ENCODE assay signal across 8 cellular contexts in the genomic region with DNA sequence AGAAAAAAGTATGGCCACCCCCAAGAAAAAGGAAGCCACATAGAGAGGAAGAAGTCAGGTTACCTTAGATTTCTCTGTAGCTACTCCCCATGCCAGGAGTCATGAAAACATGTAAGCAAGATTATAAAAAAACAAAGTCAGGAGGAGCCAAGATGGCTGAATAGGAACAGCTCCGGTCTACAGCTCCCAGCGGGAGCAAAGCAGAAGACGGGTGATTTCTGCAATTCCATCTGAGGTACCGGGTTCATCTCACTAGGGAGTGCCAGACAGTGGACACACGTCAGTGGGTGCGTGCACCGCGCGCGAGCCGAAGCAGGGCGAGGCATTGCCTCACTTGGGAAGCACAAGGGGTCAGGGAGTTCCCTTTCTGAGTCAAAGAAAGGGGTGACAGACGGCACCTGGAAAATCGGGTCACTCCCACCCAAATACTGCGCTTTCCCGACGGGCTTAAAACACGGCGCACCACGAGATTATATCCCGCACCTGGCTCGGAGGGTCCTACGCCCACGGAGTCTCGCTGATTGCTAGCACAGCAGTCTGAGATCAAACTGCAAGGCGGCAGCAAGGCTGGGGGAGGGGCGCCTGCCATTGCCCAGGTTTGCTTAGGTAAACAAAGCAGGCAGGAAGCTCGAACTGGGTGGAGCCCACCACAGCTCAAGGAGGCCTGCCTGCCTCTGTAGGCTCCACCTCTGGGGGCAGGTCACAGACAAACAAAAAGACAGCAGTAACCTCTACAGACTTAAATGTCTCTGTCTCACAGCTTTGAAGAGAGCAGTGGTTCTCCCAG.
DNase-seq lines count a peak whose midpoint lies in the region; ATAC-seq, FAIRE-seq and TF ChIP-seq lines count a peak whose summit lies in the region.
"Not testable (repeated sequence)": the region's sequence is repeated elsewhere in the genome, so short reads cannot be mapped to it uniquely, and the experiment has no call there.

No MANE protein-coding gene starts in this region.

- H3K27me3 Mint-ChIP-seq in Caco-2 (ENCODE audit: insufficient read depth, unreplicated experiment); GM23338 (ENCODE audit: insufficient read depth, low read depth, poor library complexity); activated CD4-positive, alpha-beta memory T cell treated with anti-CD3 and anti-CD28 coated beads, Interleukin-2, amount 10 ng/mL, durations not matched to agents 7 days and 5 days: not testable (repeated sequence)

- H3K36me3 ChIP-seq in Caco-2 (ENCODE audit: control insufficient read depth, insufficient read depth, low read length); GM23338 (ENCODE audit: insufficient read depth); HUES6 (ENCODE audit: control insufficient read depth, insufficient read depth, low read length); kidney (ENCODE audit: control insufficient read depth in 1 of 2, insufficient read depth in 2 of 2, low read length in 2 of 2): not testable (repeated sequence)

- peak overlapping the region; percentile 73 for H3K4me3 Mint-ChIP-seq in Caco-2 (ENCODE audit: unreplicated experiment)
- H3K4me3 Mint-ChIP-seq in GM23338; activated CD4-positive, alpha-beta memory T cell treated with anti-CD3 and anti-CD28 coated beads, Interleukin-2, amount 10 ng/mL, durations not matched to agents 7 days and 5 days: not testable (repeated sequence)

- H3K4me3 ChIP-seq in Caco-2 (ENCODE audit: low read depth, low read length), result peak overlapping the region; percentile 39
- H3K4me3 ChIP-seq in GM23338; kidney (ENCODE audit: low read length in 2 of 2): not testable (repeated sequence)
- H3K4me3 ChIP-seq in HUES6 (ENCODE audit: low read depth, low read length), result peak overlapping the region; percentile 41; the same call in 1 of the 2 replicates

- not testable (repeated sequence) for H3K9me3 Mint-ChIP-seq in Caco-2 (ENCODE audit: unreplicated experiment); activated CD4-positive, alpha-beta memory T cell treated with anti-CD3 and anti-CD28 coated beads, Interleukin-2, amount 10 ng/mL, durations not matched to agents 7 days and 5 days
- peaks cover 16% of the 10 kb centered on the region for H3K9me3 Mint-ChIP-seq in GM23338

- H3K36me3 Mint-ChIP-seq in Caco-2 (ENCODE audit: insufficient read depth, unreplicated experiment); activated CD4-positive, alpha-beta memory T cell treated with anti-CD3 and anti-CD28 coated beads, Interleukin-2, amount 10 ng/mL, durations not matched to agents 7 days and 5 days (ENCODE audit: low read depth): not testable (repeated sequence)
- H3K36me3 Mint-ChIP-seq in GM23338 (ENCODE audit: low read depth), result peaks cover 20% of the 10 kb centered on the region

- not testable (repeated sequence) for ATAC-seq in GM23338

- not testable (repeated sequence) for H4K20me1 ChIP-seq in GM23338 (replicated peaks; ENCODE audit: insufficient read depth)

- H3K9me3 ChIP-seq in Caco-2; HUES6 (ENCODE audit: control insufficient read depth, insufficient read depth, low read depth, low read length); kidney (ENCODE audit: control insufficient read depth in 1 of 2, low read length in 2 of 2): not testable (repeated sequence)

- intact Hi-C loops in Caco-2 (cut with micrococcal nuclease; ENCODE audit: unreplicated experiment); kidney (cut with DNase I): not testable (repeated sequence)

- DNase-seq in Caco-2 (peak; percentile 65 to 79), NCI-H146 (lab: John Stamatoyannopoulos, UW) (peak; percentile 4), NCI-H526 (lab: John Stamatoyannopoulos, UW) (peak; percentile 2 to 27), SW480 (ENCODE audit: low spot score) (peak; percentile 61), kidney (peak; percentile 37)
- DNase-seq in GM23338 (ENCODE audit: low spot score), result not testable (repeated sequence)
- DNase-seq in activated CD4-positive, alpha-beta memory T cell treated with anti-CD3 and anti-CD28 coated beads, Interleukin-2, amount 10 ng/mL, durations not matched to agents 7 days and 5 days, result peak; percentile 31

- H3K4me2 ChIP-seq in GM23338, result not testable (repeated sequence)

- POLR2A ChIA-PET in Caco-2 (lab: Charles Lee); activated CD4-positive, alpha-beta memory T cell treated with anti-CD3 and anti-CD28 coated beads, Interleukin-2, amount 10 ng/mL, durations not matched to agents 7 days and 5 days (lab: Charles Lee): not testable (repeated sequence)

- H3K9ac ChIP-seq in HUES6 (ENCODE audit: low read length), result peak overlapping the region; percentile 39
- not testable (repeated sequence) for H3K9ac ChIP-seq in kidney (ENCODE audit: low read length in 2 of 2)

- not testable (repeated sequence) for H3K4me1 Mint-ChIP-seq in Caco-2 (ENCODE audit: low read depth, unreplicated experiment); GM23338; activated CD4-positive, alpha-beta memory T cell treated with anti-CD3 and anti-CD28 coated beads, Interleukin-2, amount 10 ng/mL, durations not matched to agents 7 days and 5 days

- H3K79me2 ChIP-seq in GM23338 (replicated peaks; ENCODE audit: insufficient read depth), result not testable (repeated sequence)

- not testable (repeated sequence) for FAIRE-seq in kidney (lab: Jason Lieb, UNC)

- CTCF ChIA-PET in Caco-2 (lab: Charles Lee); activated CD4-positive, alpha-beta memory T cell treated with anti-CD3 and anti-CD28 coated beads, Interleukin-2, amount 10 ng/mL, durations not matched to agents 7 days and 5 days (lab: Charles Lee): not testable (repeated sequence)

- not testable (repeated sequence) for H3K27me3 ChIP-seq in Caco-2 (replicated peaks; ENCODE audit: control insufficient read depth, insufficient read depth, low read length); GM23338 (ENCODE audit: insufficient read depth); HUES6 (ENCODE audit: control insufficient read depth, insufficient read depth, low read length)

- TF ChIP-seq CTCF in Caco-2 (IDR thresholded peaks at IDR 0.05; ENCODE audit: insufficient read depth in 1 of 2, low read depth in 1 of 2, low read length in 1 of 2, severe bottlenecking in 1 of 2, unreplicated experiment in 1 of 2); GM23338 (conservative IDR thresholded peaks at IDR 0.05; ENCODE audit: low read depth in 2 of 2); kidney (IDR thresholded peaks at IDR 0.05; ENCODE audit: borderline replicate concordance, extremely low read depth, insufficient read depth): not testable (repeated sequence)

- peak overlapping the region; percentile 43 for H3K27ac Mint-ChIP-seq in Caco-2 (ENCODE audit: unreplicated experiment)
- not testable (repeated sequence) for H3K27ac Mint-ChIP-seq in GM23338; activated CD4-positive, alpha-beta memory T cell treated with anti-CD3 and anti-CD28 coated beads, Interleukin-2, amount 10 ng/mL, durations not matched to agents 7 days and 5 days

- H3K9me2 ChIP-seq in GM23338 (ENCODE audit: insufficient read depth), result not testable (repeated sequence)

- not testable (repeated sequence) for H3K27ac ChIP-seq in GM23338 (ENCODE audit: low read depth); HUES6 (ENCODE audit: low read depth, low read length); kidney (ENCODE audit: low read depth in 2 of 2, low read length in 2 of 2)

- H3F3A ChIP-seq in GM23338 (replicated peaks; ENCODE audit: low read depth), result not testable (repeated sequence)

- BruUV-seq in Caco-2 (replicated peaks; lab: Mats Ljungman, UMichigan), result TSS peak; percentile 39

- H2AFZ ChIP-seq in GM23338, result 0 out of 2 replicates have a peak overlapping the region, but pooled peaks have one; percentile 76

- not testable (repeated sequence) for H3K4me1 ChIP-seq in Caco-2; GM23338 (ENCODE audit: insufficient read depth); HUES6 (ENCODE audit: control insufficient read depth, insufficient read depth, low read length); kidney (ENCODE audit: control insufficient read depth in 1 of 2, insufficient read depth in 1 of 2, low read depth in 1 of 2, low read length in 2 of 2)
